Comparison of ENCODE assay signal across 15 cellular contexts in genomic region chr5:190366-191035, GRCh38. TPM values are rescaled to one million over a fixed set of nuclear protein-coding genes. Genes with fewer than 3 reads are reported as not detected.
DNase-seq lines count a peak whose midpoint lies in the region; ATAC-seq and TF ChIP-seq lines count a peak whose summit lies in the region.
"Had no signal": no experiment of that assay in that cellular context is flagged by ENCODE, and none has a peak within 500 bp of the region (broad histone marks: within the 10 kb centered on the region; RNA-seq: fewer than 3 reads in every experiment).

No MANE protein-coding gene starts in this region.

- H3K4me3 Mint-ChIP-seq in CD14-positive monocyte, result peak overlapping the region in 1 of 2 donors; percentile 19

- H3K36me3 ChIP-seq in muscle layer of colon (ENCODE audit: insufficient read depth, low read length), result no peaks in the 10 kb centered on the region
- H3K36me3 ChIP-seq: Peyer's patch had no signal

- no peaks in the 10 kb centered on the region for H3K36me3 Mint-ChIP-seq in CD14-positive monocyte
- H3K36me3 Mint-ChIP-seq: CD4-positive, CD25-positive, alpha-beta regulatory T cell had no signal

- peak overlapping the region; percentile 25 for H3K27ac ChIP-seq in muscle layer of colon (ENCODE audit: low read depth, low read length)
- H3K27ac ChIP-seq: GM23248 had no signal

- no peak overlapping the region for H3K9ac ChIP-seq in muscle layer of colon (ENCODE audit: low read length)
- H3K9ac ChIP-seq: GM23248 had no signal

- peaks cover 17% of the 10 kb centered on the region for H3K4me1 ChIP-seq in muscle layer of colon (ENCODE audit: insufficient read depth, low read length)

- no peaks in the 10 kb centered on the region for H3K9me3 ChIP-seq in muscle layer of colon (ENCODE audit: low read length)
- H3K9me3 ChIP-seq: Peyer's patch had no signal

- no peak for TF ChIP-seq CTCF in CD14-positive monocyte (IDR thresholded peaks at IDR 0.05)

- DNase-seq in CD14-positive monocyte (ENCODE audit: low spot score), result peak; percentile 29
- DNase-seq in NCI-H774 (lab: John Stamatoyannopoulos, UW), result peak; percentile 7
- no peak for DNase-seq in COLO829 (ENCODE audit: low spot score)
- no peak for DNase-seq in GDM1 (lab: John Stamatoyannopoulos, UW)
- no peak for DNase-seq in hepatic stellate cell (ENCODE audit: low spot score)
- no peak for DNase-seq in Kasumi-1 (lab: John Stamatoyannopoulos, UW)
- DNase-seq: activated naive CD4-positive, alpha-beta T cell; CD4-positive, CD25-positive, alpha-beta regulatory T cell; effector CD8-positive, alpha-beta T cell; GM23248; stimulated activated CD4-positive, alpha-beta T cell treated with anti-CD3 and anti-CD28 coated beads, Interleukin-15, amount 100 ng/mL, for 24 hours; stimulated activated naive CD8-positive, alpha-beta T cell treated with anti-CD3 and anti-CD28 coated beads, Interleukin-15, amount 100 ng/mL, for 72 hours had no signal

- ATAC-seq in GM21526 (IDR thresholded peaks at IDR 0.05; ENCODE audit: low FRiP score, unreplicated experiment), result peak; percentile 32
- ATAC-seq: stimulated activated naive CD8-positive, alpha-beta T cell treated with anti-CD3 and anti-CD28 coated beads, Interleukin-15, amount 100 ng/mL, for 72 hours had no signal

- H3K4me1 Mint-ChIP-seq in CD14-positive monocyte, result peaks cover 6% of the 10 kb centered on the region

- H3K27ac Mint-ChIP-seq in CD14-positive monocyte, result no peak overlapping the region

- H3K27me3 Mint-ChIP-seq in CD14-positive monocyte (ENCODE audit: low read depth in 3 of 3), result peaks cover 13 to 35% (median 18%) of the 10 kb centered on the region in 3 donors
- H3K27me3 Mint-ChIP-seq: CD4-positive, CD25-positive, alpha-beta regulatory T cell had no signal

- H3K27me3 ChIP-seq in muscle layer of colon (ENCODE audit: control insufficient read depth in 1 of 2, insufficient read depth in 2 of 2, low read length in 2 of 2), result peaks cover 0 to 12% of the 10 kb centered on the region in 2 donors
- H3K27me3 ChIP-seq: Peyer's patch had no signal

- peak overlapping the region in 1 of 2 donors; percentile 26 for H3K4me3 ChIP-seq in muscle layer of colon (ENCODE audit: low read depth in 1 of 2, low read length in 2 of 2)
- H3K4me3 ChIP-seq: GM23248 had no signal

- intact Hi-C loops in CD14-positive monocyte (cut with micrococcal nuclease), result no loop called here

- H3K9me3 Mint-ChIP-seq in CD14-positive monocyte, result peaks cover 0 to 2% (median 0%) of the 10 kb centered on the region in 7 donors
- H3K9me3 Mint-ChIP-seq: CD4-positive, CD25-positive, alpha-beta regulatory T cell; stimulated activated naive CD8-positive, alpha-beta T cell treated with anti-CD3 and anti-CD28 coated beads, Interleukin-15, amount 100 ng/mL, for 72 hours had no signal

RNA-seq across cellular contexts. Expression of gene LRRC14B, which starts 0.8 kb away (rescaled TPM):
- not detected for polyA plus RNA-seq in CD14-positive monocyte
- polyA plus RNA-seq: CD4-positive, CD25-positive, alpha-beta regulatory T cell; GM23248 had no signal

RNA-seq across cellular contexts. Expression of gene CCDC127, which starts 27.5 kb away (rescaled TPM):
- 1 to 10 TPM in 1 of 2 donors, under 1 TPM in 1; 0.85 to 1.5 TPM for polyA plus RNA-seq in CD14-positive monocyte

RNA-seq across cellular contexts. Expression of gene SDHA, which starts 27.6 kb away (rescaled TPM):
- polyA plus RNA-seq in CD14-positive monocyte, result 10 to 100 TPM; 91.5 to 98.0 TPM

Comparison
In these comparisons a context has a peak if more than half of its experiments do, and no peak if none do; other contexts are left out.
1. DNase-seq: peak in CD14-positive monocyte (single experiment) and NCI-H774 (single experiment); none in COLO829 (single experiment), GDM1 (single experiment), hepatic stellate cell (single experiment) and Kasumi-1 (0 of 2).